Comparison of ENCODE assay signal across 8 cellular contexts in genomic region chr10:103693070-103693811, GRCh38.
DNase-seq lines count a peak whose midpoint lies in the region; TF ChIP-seq lines count a peak whose summit lies in the region.

No MANE protein-coding gene starts in this region.

- H3K36me3 Mint-ChIP-seq in activated naive CD4-positive, alpha-beta T cell treated with anti-CD3 and anti-CD28 coated beads, Interleukin-2, amount 10 ng/mL, durations not matched to agents 7 days and 5 days = no peaks in the 10 kb centered on the region

- no peak for TF ChIP-seq CTCF in KMS-11 (conservative IDR thresholded peaks at IDR 0.05; ENCODE audit: low read depth, low read length)

- H3K9me3 ChIP-seq in iPS-18a (ENCODE audit: control insufficient read depth, low read depth, low read length) = no peaks in the 10 kb centered on the region
- H3K9me3 ChIP-seq in subcutaneous abdominal adipose tissue (ENCODE audit: control insufficient read depth in 5 of 5, low read length in 5 of 5) = no peaks in the 10 kb centered on the region

- peak overlapping the region; percentile 77 for H3K27ac Mint-ChIP-seq in activated naive CD4-positive, alpha-beta T cell treated with anti-CD3 and anti-CD28 coated beads, Interleukin-2, amount 10 ng/mL, durations not matched to agents 7 days and 5 days

- H3K4me3 ChIP-seq in KMS-11 (IDR thresholded peaks at IDR 0.05; ENCODE audit: insufficient read depth, low read depth, low read length) = no peak overlapping the region
- peak overlapping the region; percentile 59 for H3K4me3 ChIP-seq in iPS-18a (ENCODE audit: low read length)
- peak overlapping the region in 3 of 5 donors; percentile 8 to 40 (median 35) for H3K4me3 ChIP-seq in subcutaneous abdominal adipose tissue (ENCODE audit: low read depth in 1 of 5, low read length in 5 of 5)

- no peak overlapping the region for H3K27ac ChIP-seq in KMS-11
- no peak overlapping the region for H3K27ac ChIP-seq in iPS-18a (ENCODE audit: low read length)
- H3K27ac ChIP-seq in subcutaneous abdominal adipose tissue (ENCODE audit: low read depth, low read length) = no peak overlapping the region

- H3K4me2 ChIP-seq in KMS-11 = peak overlapping the region; percentile 71

- H3K9ac ChIP-seq in KMS-11 (peak overlapping the region; percentile 63; the same call in 1 of the 2 replicates), iPS-18a (ENCODE audit: low read length) (no peak overlapping the region), subcutaneous abdominal adipose tissue (ENCODE audit: low read length in 5 of 5) (no peak overlapping the region)

- no peaks in the 10 kb centered on the region for H3K79me2 ChIP-seq in KMS-11 (ENCODE audit: insufficient read depth, low read depth)

- no peaks in the 10 kb centered on the region for H3K27me3 ChIP-seq in KMS-11 (ENCODE audit: insufficient read depth, low read depth)
- peaks cover 49% of the 10 kb centered on the region for H3K27me3 ChIP-seq in iPS-18a (ENCODE audit: control insufficient read depth, insufficient read depth, low read length)
- peaks cover 0 to 11% (median 6%) of the 10 kb centered on the region in 5 donors for H3K27me3 ChIP-seq in subcutaneous abdominal adipose tissue (ENCODE audit: control insufficient read depth in 5 of 5, insufficient read depth in 4 of 5, low read length in 5 of 5)

- H3K4me1 Mint-ChIP-seq in activated naive CD4-positive, alpha-beta T cell treated with anti-CD3 and anti-CD28 coated beads, Interleukin-2, amount 10 ng/mL, durations not matched to agents 7 days and 5 days = peaks cover 58% of the 10 kb centered on the region

- DNase-seq in C1 segment of cervical spinal cord (lab: John Stamatoyannopoulos, UW) (peak in 8 of 14 donors; percentile 21 to 61 (median 26)), NCI-H1092 (lab: John Stamatoyannopoulos, UW) (no peak), NCI-H1694 treated with DMSO at 0.1 percent for 48 hours (lab: John Stamatoyannopoulos, UW) (no peak)
- peak; percentile 63 for DNase-seq in activated naive CD4-positive, alpha-beta T cell treated with anti-CD3 and anti-CD28 coated beads, Interleukin-2, amount 10 ng/mL, durations not matched to agents 7 days and 5 days

- H3K36me3 ChIP-seq in KMS-11 (ENCODE audit: insufficient read depth) = no peaks in the 10 kb centered on the region
- H3K36me3 ChIP-seq in iPS-18a (ENCODE audit: control insufficient read depth, low read depth, low read length) = no peaks in the 10 kb centered on the region
- peaks cover 0 to 4% (median 0%) of the 10 kb centered on the region in 5 donors for H3K36me3 ChIP-seq in subcutaneous abdominal adipose tissue (ENCODE audit: control insufficient read depth in 5 of 5, insufficient read depth in 5 of 5, low read length in 5 of 5)

- H3K4me3 Mint-ChIP-seq in activated naive CD4-positive, alpha-beta T cell treated with anti-CD3 and anti-CD28 coated beads, Interleukin-2, amount 10 ng/mL, durations not matched to agents 7 days and 5 days = peak overlapping the region; percentile 85

- H3K9me3 Mint-ChIP-seq in activated naive CD4-positive, alpha-beta T cell treated with anti-CD3 and anti-CD28 coated beads, Interleukin-2, amount 10 ng/mL, durations not matched to agents 7 days and 5 days = no peaks in the 10 kb centered on the region

- H3K4me1 ChIP-seq in KMS-11 (ENCODE audit: low read depth, poor library complexity, severe bottlenecking) (peaks cover 36% of the 10 kb centered on the region), iPS-18a (ENCODE audit: control insufficient read depth, low read depth, low read length) (peaks cover 9% of the 10 kb centered on the region), subcutaneous abdominal adipose tissue (ENCODE audit: control insufficient read depth in 5 of 5, insufficient read depth in 5 of 5, low read length in 5 of 5) (peaks cover 2 to 36% (median 29%) of the 10 kb centered on the region in 5 donors)

- no peaks in the 10 kb centered on the region for H4K20me1 ChIP-seq in KMS-11 (ENCODE audit: insufficient read depth)

- peaks cover 19% of the 10 kb centered on the region for H3K27me3 Mint-ChIP-seq in activated naive CD4-positive, alpha-beta T cell treated with anti-CD3 and anti-CD28 coated beads, Interleukin-2, amount 10 ng/mL, durations not matched to agents 7 days and 5 days

- peak overlapping the region; percentile 81 for H2AFZ ChIP-seq in KMS-11 (ENCODE audit: low read depth)

- TF ChIP-seq POLR2A in GM19193 (IDR thresholded peaks at IDR 0.05; ENCODE audit: extremely low read depth, insufficient read depth, insufficient read length) = peak; percentile 41

- CTCF ChIA-PET in activated naive CD4-positive, alpha-beta T cell treated with anti-CD3 and anti-CD28 coated beads, Interleukin-2, amount 10 ng/mL, durations not matched to agents 7 days and 5 days (lab: Charles Lee) = no interaction called here

Comparison
In these comparisons a context has a peak if more than half of its experiments do, and no peak if none do; other contexts are left out.
1. DNase-seq: peak in C1 segment of cervical spinal cord (8 of 14) and activated naive CD4-positive, alpha-beta T cell treated with anti-CD3 and anti-CD28 coated beads, Interleukin-2, amount 10 ng/mL, durations not matched to agents 7 days and 5 days (single experiment); none in NCI-H1092 (single experiment) and NCI-H1694 treated with DMSO at 0.1 percent for 48 hours (single experiment).